ENCODE assay signal across 1 cellular context in genomic region chr11:8025123-8025522, GRCh38.
A peak's percentile ranks its signal among the peaks of the same experiment; 100 is the strongest.
TF ChIP-seq lines count a peak whose summit lies in the region.

No MANE protein-coding gene starts in this region.

TF ChIP-seq in IMR-90, 13 proteins besides CTCF, POLR2A, EP300 and RAD21:
- TF ChIP-seq NFE2L2 (IDR thresholded peaks at IDR 0.05; ENCODE audit: low read depth, low read length) (0 out of 2 replicates have a peak, but pooled peaks have one; percentile 8), RFX5 (IDR thresholded peaks at IDR 0.05; ENCODE audit: low read depth, low read length) (no peak)
